In the genomic region with DNA sequence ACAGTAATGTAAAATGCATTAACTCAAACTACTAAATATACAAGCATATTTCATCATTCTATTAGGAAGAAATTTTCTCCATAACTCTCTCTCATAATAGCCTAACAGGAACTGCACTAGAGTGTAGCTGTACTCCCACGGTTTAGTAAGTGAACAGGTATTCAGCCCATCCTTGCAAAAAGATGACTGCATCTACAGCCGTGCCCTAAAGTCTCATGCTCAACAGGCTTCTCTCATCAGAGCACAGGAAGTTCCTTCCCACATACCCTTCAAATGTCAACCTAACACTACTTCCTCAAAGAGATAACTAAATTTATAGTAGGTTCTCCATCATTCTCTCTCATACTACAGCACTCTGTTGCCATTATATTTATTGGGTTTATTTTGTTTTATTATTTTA, we compare ENCODE assay signal across 8 cellular contexts.
DNase-seq lines count a peak whose midpoint lies in the region; ATAC-seq, FAIRE-seq and TF ChIP-seq lines count a peak whose summit lies in the region.

No MANE protein-coding gene starts in this region.

- no peak overlapping the region for H3K4me2 ChIP-seq in A549

- H3K4me3 ChIP-seq in A549, result no peak overlapping the region

- no peaks in the 10 kb centered on the region for H3K27me3 Mint-ChIP-seq in effector memory CD8-positive, alpha-beta T cell

- H3K27ac Mint-ChIP-seq in effector memory CD8-positive, alpha-beta T cell, result peak overlapping the region; percentile 35 to 44

- 62% methylated on average over 2 of the region's 2 CpGs for WGBS in A549 (ENCODE audit: missing lambda C conversion rate)

- TF ChIP-seq POLR2A in A549 (IDR thresholded peaks at IDR 0.05; ENCODE audit: low read length), result no peak

- peaks cover 17% of the 10 kb centered on the region for H3K9me3 ChIP-seq in A549

- TF ChIP-seq CTCF in A549 (IDR thresholded peaks at IDR 0.05), result no peak

- TF ChIP-seq RAD21 in A549 (conservative IDR thresholded peaks at IDR 0.05 in 1 of 2, IDR thresholded peaks at IDR 0.05 in 1 of 2), result no peak

- POLR2A ChIA-PET in A549 (lab: Yijun Ruan, JAX), result no interaction called here

- H3K36me3 Mint-ChIP-seq in effector memory CD8-positive, alpha-beta T cell (ENCODE audit: insufficient read depth), result no peaks in the 10 kb centered on the region

- H3K4me1 ChIP-seq in A549, result no peaks in the 10 kb centered on the region

- ATAC-seq in A549 (peak; percentile 56 to 76; a peak in 5 of 6 replicates), GM21360 (IDR thresholded peaks at IDR 0.05; ENCODE audit: unreplicated experiment) (peak; percentile 47), HG03439 (IDR thresholded peaks at IDR 0.05; ENCODE audit: unreplicated experiment) (no peak)
- peak; percentile 43 for ATAC-seq in effector memory CD8-positive, alpha-beta T cell (replicated peaks)

- DNase-seq in A549 (ENCODE audit: low read depth in 1 of 2, low spot score in 1 of 2), result peak in 1 of 2 experiments; percentile 39
- DNase-seq in RPMI8226, result peak; percentile 10
- DNase-seq in effector memory CD8-positive, alpha-beta T cell, result no peak
- DNase-seq in NCI-H1105 (lab: John Stamatoyannopoulos, UW), result no peak
- DNase-seq in iPS-NIHi7 (ENCODE audit: extremely low spot score), result no peak
- DNase-seq in mucosa of gallbladder (ENCODE audit: low spot score), result no peak

- peak overlapping the region in 1 of 2 donors; percentile 23 for H3K4me3 Mint-ChIP-seq in effector memory CD8-positive, alpha-beta T cell

- CTCF ChIA-PET in A549 (lab: Yijun Ruan, JAX), result no interaction called here

- FAIRE-seq in A549 (lab: Jason Lieb, UNC), result no peak

- H3K27ac ChIP-seq in A549, result no peak overlapping the region

- peaks cover 0 to 2% of the 10 kb centered on the region in 2 donors for H3K9me3 Mint-ChIP-seq in effector memory CD8-positive, alpha-beta T cell

- peaks cover 26 to 30% of the 10 kb centered on the region in 2 donors for H3K4me1 Mint-ChIP-seq in effector memory CD8-positive, alpha-beta T cell (ENCODE audit: low read depth in 2 of 2)

- no peak for TF ChIP-seq EP300 in A549 (IDR thresholded peaks at IDR 0.05)

TF ChIP-seq in A549, 52 proteins besides CTCF, POLR2A, EP300 and RAD21:
- TF ChIP-seq, protein P1, sequence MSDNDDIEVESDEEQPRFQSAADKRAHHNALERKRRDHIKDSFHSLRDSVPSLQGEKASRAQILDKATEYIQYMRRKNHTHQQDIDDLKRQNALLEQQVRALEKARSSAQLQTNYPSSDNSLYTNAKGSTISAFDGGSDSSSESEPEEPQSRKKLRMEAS (IDR thresholded peaks at IDR 0.05), result no peak
- TF ChIP-seq FOXS1 (CRISPR knock-in tag; IDR thresholded peaks at IDR 0.05), result no peak
- no peak for TF ChIP-seq FOSL2 (IDR thresholded peaks at IDR 0.05)
- TF ChIP-seq FOSL2 (CRISPR knock-in tag; IDR thresholded peaks at IDR 0.05), result no peak
- TF ChIP-seq GATA3 (IDR thresholded peaks at IDR 0.05; ENCODE audit: borderline replicate concordance), result no peak
- TF ChIP-seq ZFP36 (IDR thresholded peaks at IDR 0.05; ENCODE audit: borderline replicate concordance, partially characterized antibody), result no peak
- TF ChIP-seq MYC (IDR thresholded peaks at IDR 0.05; ENCODE audit: borderline replicate concordance, low read length), result no peak
- no peak for TF ChIP-seq HOXB13 (CRISPR knock-in tag; IDR thresholded peaks at IDR 0.05; ENCODE audit: low read depth)
- no peak for TF ChIP-seq RFX5 (IDR thresholded peaks at IDR 0.05)
- no peak for TF ChIP-seq HEYL (CRISPR knock-in tag; IDR thresholded peaks at IDR 0.05)
- no peak for TF ChIP-seq CBX8 (IDR thresholded peaks at IDR 0.05)
- TF ChIP-seq, protein P2, sequence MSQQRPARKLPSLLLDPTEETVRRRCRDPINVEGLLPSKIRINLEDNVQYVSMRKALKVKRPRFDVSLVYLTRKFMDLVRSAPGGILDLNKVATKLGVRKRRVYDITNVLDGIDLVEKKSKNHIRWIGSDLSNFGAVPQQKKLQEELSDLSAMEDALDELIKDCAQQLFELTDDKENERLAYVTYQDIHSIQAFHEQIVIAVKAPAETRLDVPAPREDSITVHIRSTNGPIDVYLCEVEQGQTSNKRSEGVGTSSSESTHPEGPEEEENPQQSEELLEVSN (IDR thresholded peaks at IDR 0.05; ENCODE audit: borderline replicate concordance, low read depth), result no peak
- no peak for TF ChIP-seq JUN (IDR thresholded peaks at IDR 0.05)
- TF ChIP-seq HOXA7 (CRISPR knock-in tag; IDR thresholded peaks at IDR 0.05), result no peak
- no peak for TF ChIP-seq KDM1A (IDR thresholded peaks at IDR 0.05; ENCODE audit: low read depth)
- no peak for TF ChIP-seq JUNB (IDR thresholded peaks at IDR 0.05)
- TF ChIP-seq CHD2 (IDR thresholded peaks at IDR 0.05; ENCODE audit: low read length, partially characterized antibody), result no peak
